1 cellular context compared by ENCODE assay signal in the genomic region with DNA sequence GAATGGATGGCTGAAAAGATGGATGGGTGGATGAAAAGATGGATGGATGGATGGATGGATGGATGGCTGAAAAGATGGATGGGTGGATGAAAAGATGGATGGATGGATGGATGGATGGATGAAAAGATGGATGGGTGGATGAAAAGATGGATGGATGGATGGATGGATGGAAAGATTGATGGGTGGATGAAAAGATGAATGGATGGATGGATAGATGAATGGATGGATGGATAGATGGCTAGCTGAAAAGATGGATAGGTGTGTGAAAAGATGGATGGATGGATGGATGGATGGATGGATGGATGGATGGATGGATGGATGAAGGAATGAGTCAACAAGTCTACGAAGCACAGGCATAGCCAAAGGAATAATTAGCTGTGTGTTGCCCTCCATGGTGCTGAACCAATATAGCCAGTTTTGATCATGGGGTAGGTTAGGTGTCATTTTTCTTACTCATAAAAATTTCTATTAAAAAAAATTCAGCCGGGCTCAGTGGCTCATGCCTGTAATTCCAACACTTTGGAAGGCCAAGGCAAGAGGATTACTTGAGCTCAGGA.
TF ChIP-seq lines count a peak whose summit lies in the region.

No MANE protein-coding gene starts in this region.

TF ChIP-seq in K562, 482 proteins besides CTCF, POLR2A, EP300 and RAD21:
- no peak for TF ChIP-seq PRMT5 (CRISPR knock-in tag; IDR thresholded peaks at IDR 0.05)
- TF ChIP-seq PHF8 (IDR thresholded peaks at IDR 0.05; ENCODE audit: borderline replicate concordance, low read length) = no peak
- TF ChIP-seq, protein P1, sequence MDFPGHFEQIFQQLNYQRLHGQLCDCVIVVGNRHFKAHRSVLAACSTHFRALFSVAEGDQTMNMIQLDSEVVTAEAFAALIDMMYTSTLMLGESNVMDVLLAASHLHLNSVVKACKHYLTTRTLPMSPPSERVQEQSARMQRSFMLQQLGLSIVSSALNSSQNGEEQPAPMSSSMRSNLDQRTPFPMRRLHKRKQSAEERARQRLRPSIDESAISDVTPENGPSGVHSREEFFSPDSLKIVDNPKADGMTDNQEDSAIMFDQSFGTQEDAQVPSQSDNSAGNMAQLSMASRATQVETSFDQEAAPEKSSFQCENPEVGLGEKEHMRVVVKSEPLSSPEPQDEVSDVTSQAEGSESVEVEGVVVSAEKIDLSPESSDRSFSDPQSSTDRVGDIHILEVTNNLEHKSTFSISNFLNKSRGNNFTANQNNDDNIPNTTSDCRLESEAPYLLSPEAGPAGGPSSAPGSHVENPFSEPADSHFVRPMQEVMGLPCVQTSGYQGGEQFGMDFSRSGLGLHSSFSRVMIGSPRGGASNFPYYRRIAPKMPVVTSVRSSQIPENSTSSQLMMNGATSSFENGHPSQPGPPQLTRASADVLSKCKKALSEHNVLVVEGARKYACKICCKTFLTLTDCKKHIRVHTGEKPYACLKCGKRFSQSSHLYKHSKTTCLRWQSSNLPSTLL (IDR thresholded peaks at IDR 0.05) = no peak
- peak; percentile 55; the same call in 1 of the 2 replicates for TF ChIP-seq EHMT2 (IDR thresholded peaks at IDR 0.05)
TF ChIP-seq in K562: peak in this region for 1.
